Comparison of ENCODE assay signal across 13 cellular contexts in the genomic region with DNA sequence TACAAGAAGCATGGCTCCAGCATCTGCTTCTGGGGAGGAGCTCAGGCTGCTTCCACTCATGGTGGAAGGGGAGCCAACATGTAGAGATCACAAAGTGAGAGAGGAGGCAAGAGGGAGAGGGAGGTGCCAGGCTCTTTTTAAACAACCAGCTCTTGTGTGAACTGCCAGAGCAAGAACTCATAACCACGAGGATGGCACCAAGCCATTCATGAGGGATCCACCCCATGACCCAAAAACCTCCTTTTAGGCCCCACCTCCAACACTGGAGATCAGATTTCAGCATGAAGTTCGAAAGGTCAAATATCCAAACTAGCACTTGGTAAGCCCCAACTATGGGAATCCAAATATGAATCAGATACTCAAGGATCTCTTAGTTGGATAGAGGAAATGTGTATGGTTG.
DNase-seq lines count a peak whose midpoint lies in the region; ATAC-seq lines count a peak whose summit lies in the region.
"Had no signal": no experiment of that assay in that cellular context is flagged by ENCODE, and none has a peak within 500 bp of the region (broad histone marks: within the 10 kb centered on the region; RNA-seq: fewer than 3 reads in every experiment).

No MANE protein-coding gene starts in this region.

- H3K9me3 Mint-ChIP-seq in activated T-helper 17 cell treated with anti-CD3 and anti-CD28 coated beads, Interleukin-2, amount 50 U/mL, for 72 hours = no peaks in the 10 kb centered on the region
- no peaks in the 10 kb centered on the region for H3K9me3 Mint-ChIP-seq in stimulated activated effector memory CD8-positive, alpha-beta T cell treated with anti-CD3 and anti-CD28 coated beads, Interleukin-12 subunit alpha, Interleukin-12 subunit beta, amount 100 ng/mL, for 72 hours

- no peaks in the 10 kb centered on the region for H3K36me3 Mint-ChIP-seq in activated T-helper 17 cell treated with anti-CD3 and anti-CD28 coated beads, Interleukin-2, amount 50 U/mL, for 72 hours (ENCODE audit: low read depth)
- no peaks in the 10 kb centered on the region for H3K36me3 Mint-ChIP-seq in stimulated activated effector memory CD8-positive, alpha-beta T cell treated with anti-CD3 and anti-CD28 coated beads, Interleukin-12 subunit alpha, Interleukin-12 subunit beta, amount 100 ng/mL, for 72 hours

- peak overlapping the region; percentile 10 for H3K4me3 Mint-ChIP-seq in activated T-helper 17 cell treated with anti-CD3 and anti-CD28 coated beads, Interleukin-2, amount 50 U/mL, for 72 hours
- H3K4me3 Mint-ChIP-seq in stimulated activated effector memory CD8-positive, alpha-beta T cell treated with anti-CD3 and anti-CD28 coated beads, Interleukin-12 subunit alpha, Interleukin-12 subunit beta, amount 100 ng/mL, for 72 hours = no peak overlapping the region
- H3K4me3 Mint-ChIP-seq: B cell had no signal

- ATAC-seq in left ventricle myocardium superior (peak; percentile 27), Right ventricle myocardium inferior (no peak)
- ATAC-seq in activated T-helper 17 cell treated with anti-CD3 and anti-CD28 coated beads, Interleukin-2, amount 50 U/mL, for 72 hours (replicated peaks) = no peak
- ATAC-seq in stimulated activated effector memory CD8-positive, alpha-beta T cell treated with anti-CD3 and anti-CD28 coated beads, Interleukin-12 subunit alpha, Interleukin-12 subunit beta, amount 100 ng/mL, for 72 hours = no peak

- peak overlapping the region; percentile 75 for H3K27ac Mint-ChIP-seq in activated T-helper 17 cell treated with anti-CD3 and anti-CD28 coated beads, Interleukin-2, amount 50 U/mL, for 72 hours
- peak overlapping the region; percentile 24 for H3K27ac Mint-ChIP-seq in stimulated activated effector memory CD8-positive, alpha-beta T cell treated with anti-CD3 and anti-CD28 coated beads, Interleukin-12 subunit alpha, Interleukin-12 subunit beta, amount 100 ng/mL, for 72 hours
- H3K27ac Mint-ChIP-seq: B cell had no signal

- H3K27me3 Mint-ChIP-seq in activated T-helper 17 cell treated with anti-CD3 and anti-CD28 coated beads, Interleukin-2, amount 50 U/mL, for 72 hours = no peaks in the 10 kb centered on the region
- H3K27me3 Mint-ChIP-seq: B cell had no signal

- peaks cover 20% of the 10 kb centered on the region for H3K4me1 Mint-ChIP-seq in activated T-helper 17 cell treated with anti-CD3 and anti-CD28 coated beads, Interleukin-2, amount 50 U/mL, for 72 hours
- H3K4me1 Mint-ChIP-seq in stimulated activated effector memory CD8-positive, alpha-beta T cell treated with anti-CD3 and anti-CD28 coated beads, Interleukin-12 subunit alpha, Interleukin-12 subunit beta, amount 100 ng/mL, for 72 hours = peaks cover 8% of the 10 kb centered on the region

- intact Hi-C loops in left ventricle myocardium superior (cut with micrococcal nuclease) (no loop called here), Right ventricle myocardium inferior (cut with DNase I) (no loop called here)

- DNase-seq in left ventricle myocardium superior (no peak), Right ventricle myocardium inferior (ENCODE audit: missing footprints) (no peak), fibroblast of peridontal ligament (ENCODE audit: extremely low read depth) (peak; percentile 42), DMS 273 treated with DMSO at 0.1 percent for 48 hours (lab: John Stamatoyannopoulos, UW) (no peak), HuH-7 (ENCODE audit: low spot score) (no peak)
- no peak for DNase-seq in stimulated activated effector memory CD8-positive, alpha-beta T cell treated with anti-CD3 and anti-CD28 coated beads, Interleukin-12 subunit alpha, Interleukin-12 subunit beta, amount 100 ng/mL, for 72 hours (ENCODE audit: low spot score in 2 of 2)
- DNase-seq in stimulated activated CD4-positive, alpha-beta T cell treated with anti-CD3 and anti-CD28 coated beads, Interleukin-4, amount 100 ng/mL, for 4 hours = no peak
- DNase-seq: DMS153, NCI-H1105 treated with DMSO at 0.1 percent for 48 hours, NCI-H1694, Peyer's patch had no signal
